Comparison of ENCODE assay signal across 9 cellular contexts in the genomic region with DNA sequence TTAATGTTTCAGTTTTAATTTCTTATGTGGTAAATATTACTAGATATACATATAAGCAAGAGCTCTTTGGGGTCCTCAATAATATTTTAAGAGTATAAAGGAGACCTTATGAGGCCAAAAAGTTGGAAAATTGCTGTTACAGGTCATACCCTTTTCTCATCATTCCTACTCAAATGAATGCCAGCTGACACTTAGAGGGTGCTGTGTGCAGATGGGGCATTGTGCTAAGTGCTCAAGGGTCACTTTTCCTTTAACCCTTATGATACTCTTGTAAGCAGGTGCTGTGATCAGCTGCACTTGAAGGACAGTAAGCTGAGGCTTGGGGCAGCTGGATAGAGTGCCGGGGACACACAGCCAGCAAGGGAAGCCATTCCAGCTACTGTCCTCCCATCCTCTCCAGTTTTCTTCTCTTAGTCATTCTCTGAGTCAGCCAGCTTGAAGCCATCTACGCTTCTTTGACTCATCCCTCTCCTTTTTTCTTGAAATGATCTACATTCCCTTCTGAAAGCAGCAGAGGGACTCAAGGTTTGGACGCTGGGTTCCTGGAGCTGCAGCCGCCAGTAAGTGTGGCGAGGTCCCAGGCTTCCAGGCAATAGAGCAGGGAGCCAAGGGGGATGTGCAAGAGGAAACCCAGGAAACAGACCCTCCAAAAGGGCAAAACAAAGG. TPM values are rescaled to one million over a fixed set of nuclear protein-coding genes. Genes with fewer than 3 reads are reported as not detected.
DNase-seq lines count a peak whose midpoint lies in the region; ATAC-seq and TF ChIP-seq lines count a peak whose summit lies in the region.
"Had no signal": no experiment of that assay in that cellular context is flagged by ENCODE, and none has a peak within 500 bp of the region (broad histone marks: within the 10 kb centered on the region; RNA-seq: fewer than 3 reads in every experiment).

No MANE protein-coding gene starts in this region.

- TF ChIP-seq CTCF in BJ (IDR thresholded peaks at IDR 0.05; ENCODE audit: insufficient read depth, low read depth, low read length): peak; percentile 59
- peak; percentile 52 for TF ChIP-seq CTCF in astrocyte of the cerebellum (IDR thresholded peaks at IDR 0.05; ENCODE audit: low read depth, low read length, missing control alignments)
- TF ChIP-seq CTCF in mucosa of descending colon (IDR thresholded peaks at IDR 0.05): no peak

- H3K27me3 ChIP-seq in BJ (ENCODE audit: control insufficient read depth, insufficient read depth, low read length): no peaks in the 10 kb centered on the region

- in situ Hi-C loops in astrocyte of the cerebellum (cut with HindIII; ENCODE audit: low sequenced_read_pairs): loop anchor here (10.0 to 25.0 kb wide), 2 partner anchors 500 to 693 kb away; no protein-coding TSS in a partner anchor

- DNase-seq in BJ (ENCODE audit: low read depth) (peak; percentile 73), HPDE6-E6E7 (ENCODE audit: extremely low spot score) (peak; percentile 93), astrocyte of the cerebellum (ENCODE audit: low read depth) (peak; percentile 63), kidney tubule cell (ENCODE audit: low spot score) (peak; percentile 87), NCI-H1930 (lab: John Stamatoyannopoulos, UW) (no peak), mucosa of descending colon (no peak)
- DNase-seq: activated CD4-positive, alpha-beta T cell treated with anti-CD3 and anti-CD28 coated beads for 4 hours; glutamatergic neuron had no signal

- POLR2A ChIA-PET in BJ (lab: Charles Lee): interaction anchor here (0.6 kb wide), 1 partner anchor 17 kb away, joined by 9 read pairs; no protein-coding TSS in a partner anchor

- H3K36me3 ChIP-seq in BJ (ENCODE audit: control insufficient read depth, insufficient read depth, low read length) (no peaks in the 10 kb centered on the region), mucosa of descending colon (ENCODE audit: low read depth) (no peaks in the 10 kb centered on the region)

- no peaks in the 10 kb centered on the region for H3K4me1 ChIP-seq in mucosa of descending colon (ENCODE audit: low read depth)

- intact Hi-C loops in mucosa of descending colon (cut with DNase I, micrococcal nuclease): loop anchor here in 1 of 2 donors (10.0 kb wide), 1 partner anchor 783 kb away; no protein-coding TSS in a partner anchor

- no peaks in the 10 kb centered on the region for H3K9me3 ChIP-seq in mucosa of descending colon

- H3K4me3 ChIP-seq in BJ (ENCODE audit: low read depth, low read length): no peak overlapping the region
- no peak overlapping the region for H3K4me3 ChIP-seq in astrocyte of the cerebellum (ENCODE audit: low read depth, low read length)
- H3K4me3 ChIP-seq in mucosa of descending colon: no peak overlapping the region

- CTCF ChIA-PET in BJ (lab: Yijun Ruan, JAX): interaction anchor here (0.6 to 1.7 kb wide), 5 partner anchors 14 to 240 kb away, joined by 3 to 4 read pairs (median 3); a partner anchor contains a TSS

- ATAC-seq in HG03025 (IDR thresholded peaks at IDR 0.05; ENCODE audit: low FRiP score, unreplicated experiment) (no peak), mucosa of descending colon (no peak)

RNA-seq across cellular contexts. Expression of a gene that starts 42.0 kb away (rescaled TPM):
- polyA plus RNA-seq in BJ (2011; rRNA removed): 37.4 and 44.4 TPM in 2 replicates
- 81.1 and 119 TPM in 2 replicates for polyA minus RNA-seq in BJ (2011; rRNA and poly(A)+ RNA removed)
- 10 to 100 TPM; 51.1 to 65.0 (median 53.3) TPM for total RNA-seq in mucosa of descending colon

Comparison
In these comparisons a context has a peak if more than half of its experiments do, and no peak if none do; other contexts are left out.
1. DNase-seq: peak in BJ (single experiment), HPDE6-E6E7 (single experiment), astrocyte of the cerebellum (single experiment) and kidney tubule cell (single experiment); none in NCI-H1930 (0 of 2) and mucosa of descending colon (0 of 3).